Comparison of ENCODE assay signal across 18 cellular contexts in genomic region chr14:26621366-26621765, GRCh38. TPM values are rescaled to one million over a fixed set of nuclear protein-coding genes. Genes with fewer than 3 reads are reported as not detected.
DNase-seq lines count a peak whose midpoint lies in the region; ATAC-seq and TF ChIP-seq lines count a peak whose summit lies in the region.
"Had no signal": no experiment of that assay in that cellular context is flagged by ENCODE, and none has a peak within 500 bp of the region (broad histone marks: within the 10 kb centered on the region; RNA-seq: fewer than 3 reads in every experiment).

No MANE protein-coding gene starts in this region.

- H3K9ac ChIP-seq in adipocyte (ENCODE audit: low read length) (no peak overlapping the region), neural progenitor cell (no peak overlapping the region)
- H3K9ac ChIP-seq: BLaER1 had no signal

- ATAC-seq in mucosa of descending colon = no peak
- ATAC-seq: A549, GM23338, HCT116 had no signal

- no peak overlapping the region for H3K4me3 ChIP-seq in ACC112 (ENCODE audit: low read depth, low read length)
- H3K4me3 ChIP-seq in adipocyte (ENCODE audit: low read length) = no peak overlapping the region
- H3K4me3 ChIP-seq in fibroblast of mammary gland (ENCODE audit: control insufficient read depth, low read depth, low read length) = no peak overlapping the region
- no peak overlapping the region for H3K4me3 ChIP-seq in neural progenitor cell
- H3K4me3 ChIP-seq in mucosa of descending colon = no peak overlapping the region
- H3K4me3 ChIP-seq: A549, BLaER1, GM23338 had no signal

- peaks cover 5% of the 10 kb centered on the region for H3K9me3 Mint-ChIP-seq in neural progenitor cell
- peaks cover 37% of the 10 kb centered on the region for H3K9me3 Mint-ChIP-seq in activated CD4-positive, alpha-beta memory T cell treated with anti-CD3 and anti-CD28 coated beads for 36 hours
- H3K9me3 Mint-ChIP-seq: GM23338 had no signal

- POLR2A ChIA-PET in activated CD4-positive, alpha-beta memory T cell treated with anti-CD3 and anti-CD28 coated beads for 36 hours (lab: Charles Lee) = no interaction called here

- H2AFZ ChIP-seq in ACC112 (ENCODE audit: low read length, unreplicated experiment) = no peak overlapping the region
- no peak overlapping the region for H2AFZ ChIP-seq in neural progenitor cell (replicated peaks)
- H2AFZ ChIP-seq: GM23338 had no signal

- H3K79me2 ChIP-seq in ACC112 (ENCODE audit: control insufficient read depth, insufficient read depth, low read length, unreplicated experiment) = no peaks in the 10 kb centered on the region
- no peaks in the 10 kb centered on the region for H3K79me2 ChIP-seq in neural progenitor cell (ENCODE audit: low read depth)

- H3K36me3 Mint-ChIP-seq in neural progenitor cell = no peaks in the 10 kb centered on the region
- no peaks in the 10 kb centered on the region for H3K36me3 Mint-ChIP-seq in activated CD4-positive, alpha-beta memory T cell treated with anti-CD3 and anti-CD28 coated beads for 36 hours
- H3K36me3 Mint-ChIP-seq: CD14-positive monocyte; CD4-positive, alpha-beta memory T cell had no signal

- H3K4me3 Mint-ChIP-seq in neural progenitor cell = no peak overlapping the region
- no peak overlapping the region for H3K4me3 Mint-ChIP-seq in activated CD4-positive, alpha-beta memory T cell treated with anti-CD3 and anti-CD28 coated beads for 36 hours
- H3K4me3 Mint-ChIP-seq: CD14-positive monocyte; CD4-positive, alpha-beta memory T cell; GM23338; HFFc6 had no signal

- no peak for TF ChIP-seq CTCF in fibroblast of mammary gland (conservative IDR thresholded peaks at IDR 0.05; ENCODE audit: control insufficient read depth, insufficient read depth, low read depth, low read length)
- TF ChIP-seq CTCF in neural progenitor cell (IDR thresholded peaks at IDR 0.05) = no peak
- no peak for TF ChIP-seq CTCF in mucosa of descending colon (IDR thresholded peaks at IDR 0.05)

- H3F3A ChIP-seq in neural progenitor cell (ENCODE audit: low read depth) = no peaks in the 10 kb centered on the region

- H3K27ac ChIP-seq in ACC112 (ENCODE audit: low read depth, low read length) (0 out of 2 replicates have a peak overlapping the region, but pooled peaks have one; percentile 23), neural progenitor cell (no peak overlapping the region)
- H3K27ac ChIP-seq: 22Rv1, A549, BLaER1 had no signal

- H3K4me1 ChIP-seq in ACC112 (ENCODE audit: control insufficient read depth, insufficient read depth, low read length, unreplicated experiment) = no peaks in the 10 kb centered on the region
- peaks cover 18% of the 10 kb centered on the region for H3K4me1 ChIP-seq in adipocyte (ENCODE audit: control insufficient read depth, insufficient read depth, low read length)
- H3K4me1 ChIP-seq in neural progenitor cell = peaks cover 14% of the 10 kb centered on the region
- H3K4me1 ChIP-seq in mucosa of descending colon (ENCODE audit: low read depth) = no peaks in the 10 kb centered on the region
- H3K4me1 ChIP-seq: A549, BLaER1 had no signal

- H3K4me2 ChIP-seq in neural progenitor cell = peak overlapping the region; percentile 44
- H3K4me2 ChIP-seq: A549, BLaER1, GM23338 had no signal

- H3K9me3 ChIP-seq in adipocyte (ENCODE audit: control insufficient read depth, low read length) = peaks cover 2% of the 10 kb centered on the region
- no peaks in the 10 kb centered on the region for H3K9me3 ChIP-seq in neural progenitor cell (ENCODE audit: low read depth)
- no peaks in the 10 kb centered on the region for H3K9me3 ChIP-seq in mucosa of descending colon
- H3K9me3 ChIP-seq: BLaER1 had no signal

- H3K27me3 Mint-ChIP-seq in neural progenitor cell (ENCODE audit: insufficient read depth, low read depth) = no peaks in the 10 kb centered on the region
- no peaks in the 10 kb centered on the region for H3K27me3 Mint-ChIP-seq in activated CD4-positive, alpha-beta memory T cell treated with anti-CD3 and anti-CD28 coated beads for 36 hours
- H3K27me3 Mint-ChIP-seq: CD4-positive, alpha-beta memory T cell had no signal

- no peaks in the 10 kb centered on the region for H4K20me1 ChIP-seq in neural progenitor cell (ENCODE audit: low read depth)
- H4K20me1 ChIP-seq: BLaER1 had no signal

- CTCF ChIA-PET in activated CD4-positive, alpha-beta memory T cell treated with anti-CD3 and anti-CD28 coated beads for 36 hours (lab: Charles Lee) = no interaction called here

- H3K27me3 ChIP-seq in ACC112 (ENCODE audit: insufficient read depth, low read length) = peaks cover 7% of the 10 kb centered on the region; the same call in 1 of the 2 replicates
- H3K27me3 ChIP-seq in adipocyte (replicated peaks; ENCODE audit: control insufficient read depth, insufficient read depth, low read length) = no peaks in the 10 kb centered on the region
- no peaks in the 10 kb centered on the region for H3K27me3 ChIP-seq in neural progenitor cell
- H3K27me3 ChIP-seq: BLaER1 had no signal

- DNase-seq in adipocyte (ENCODE audit: low read depth) (peak; percentile 45), fibroblast of mammary gland (ENCODE audit: low read depth) (peak; percentile 40), neural progenitor cell (ENCODE audit: low spot score) (no peak), medulla oblongata (ENCODE audit: extremely low spot score) (no peak), mucosa of descending colon (no peak)
- no peak for DNase-seq in activated CD4-positive, alpha-beta memory T cell treated with anti-CD3 and anti-CD28 coated beads for 36 hours
- DNase-seq: CD4-positive, alpha-beta memory T cell; DMS153; DMS79; GDM1; HFFc6 had no signal

- H3K36me3 ChIP-seq in ACC112 (ENCODE audit: insufficient read depth, low read length) (no peaks in the 10 kb centered on the region), adipocyte (ENCODE audit: control insufficient read depth, insufficient read depth, low read length, severe bottlenecking) (no peaks in the 10 kb centered on the region), neural progenitor cell (no peaks in the 10 kb centered on the region), mucosa of descending colon (ENCODE audit: low read depth) (no peaks in the 10 kb centered on the region)
- H3K36me3 ChIP-seq: BLaER1 had no signal

- intact Hi-C loops in activated CD4-positive, alpha-beta memory T cell treated with anti-CD3 and anti-CD28 coated beads for 36 hours (cut with micrococcal nuclease) = no loop called here
- intact Hi-C loops in mucosa of descending colon (cut with DNase I, micrococcal nuclease) = no loop called here

- H3K27ac Mint-ChIP-seq in neural progenitor cell = no peak overlapping the region
- no peak overlapping the region for H3K27ac Mint-ChIP-seq in activated CD4-positive, alpha-beta memory T cell treated with anti-CD3 and anti-CD28 coated beads for 36 hours
- H3K27ac Mint-ChIP-seq: CD14-positive monocyte; CD4-positive, alpha-beta memory T cell; GM23338; HFFc6 had no signal

- peaks cover 14% of the 10 kb centered on the region for H3K4me1 Mint-ChIP-seq in neural progenitor cell
- no peaks in the 10 kb centered on the region for H3K4me1 Mint-ChIP-seq in activated CD4-positive, alpha-beta memory T cell treated with anti-CD3 and anti-CD28 coated beads for 36 hours (ENCODE audit: low read depth)
- H3K4me1 Mint-ChIP-seq: CD14-positive monocyte; CD4-positive, alpha-beta memory T cell; GM23338 had no signal

RNA-seq across cellular contexts. Expression of gene NOVA1, which starts 23.5 kb away (rescaled TPM):
- 17.9 and 37.9 TPM in 2 replicates for total RNA-seq in neural progenitor cell (ENCODE audit: low replicate concordance)
- total RNA-seq in activated CD4-positive, alpha-beta memory T cell treated with anti-CD3 and anti-CD28 coated beads for 36 hours = not detected
- 10 to 100 TPM in 1 of 3 donors, 1 to 10 TPM in 2; 3.0 to 13.7 (median 6.1) TPM for total RNA-seq in mucosa of descending colon
- total RNA-seq: CD4-positive, alpha-beta memory T cell; HFFc6 had no signal

Comparison
In these comparisons a context has a peak if more than half of its experiments do, and no peak if none do; other contexts are left out.
1. DNase-seq: peak in adipocyte (single experiment) and fibroblast of mammary gland (single experiment); none in neural progenitor cell (single experiment), activated CD4-positive, alpha-beta memory T cell treated with anti-CD3 and anti-CD28 coated beads for 36 hours (single experiment), medulla oblongata (single experiment) and mucosa of descending colon (0 of 3).